In the genomic region with DNA sequence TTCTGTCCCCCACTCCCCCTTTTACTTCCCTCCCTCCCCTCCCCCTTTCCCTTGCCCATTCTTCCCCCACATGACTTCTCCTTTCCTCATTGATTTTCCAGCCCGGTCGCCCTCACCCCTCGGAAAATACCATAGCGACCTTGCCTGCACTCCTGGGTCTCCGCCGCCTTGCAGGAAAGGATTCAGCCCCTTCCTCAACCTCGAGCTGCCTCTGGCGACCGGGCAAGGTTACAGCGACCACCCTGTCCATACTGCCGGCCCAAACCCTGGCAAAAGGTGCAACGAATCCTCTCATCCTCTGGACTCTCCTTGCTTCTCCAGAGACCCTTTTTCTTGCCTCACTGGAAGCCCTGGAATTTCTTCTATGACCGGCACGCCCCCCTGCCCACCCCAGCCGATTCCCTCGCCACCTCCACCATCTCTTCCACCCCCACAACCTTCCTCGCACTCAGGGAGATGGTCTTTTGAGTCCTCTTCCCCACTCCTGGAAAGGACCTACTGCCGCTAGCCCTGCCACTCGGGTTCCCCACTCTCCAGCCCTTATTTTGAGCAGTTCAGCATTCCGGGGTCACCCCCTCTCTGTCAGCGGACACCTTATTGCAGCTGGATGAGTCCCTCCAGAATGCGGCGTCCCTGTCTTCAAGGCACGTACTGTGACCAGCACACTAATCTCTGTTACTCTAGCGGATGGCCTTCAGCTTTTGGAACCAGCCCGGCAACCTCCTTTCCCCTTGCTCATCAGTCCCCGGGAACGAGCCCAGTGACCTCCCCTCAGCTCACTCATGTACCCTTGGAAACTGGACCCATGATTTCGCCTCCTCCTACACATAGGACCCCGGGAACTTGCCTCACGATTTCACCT, we compare ENCODE assay signal across 6 cellular contexts. TPM values are rescaled to one million over a fixed set of nuclear protein-coding genes. Genes with fewer than 3 reads are reported as not detected.
DNase-seq lines count a peak whose midpoint lies in the region; ATAC-seq and TF ChIP-seq lines count a peak whose summit lies in the region.

No MANE protein-coding gene starts in this region.

- intact Hi-C loops in activated B cell treated with CpG ODN at 0.5 μM for 24 hours (cut with micrococcal nuclease) = loop anchor here (2.0 to 10.0 kb wide), 3 partner anchors 15 to 657 kb away; a partner anchor contains a TSS

- POLR2A ChIA-PET in activated B cell treated with CpG ODN at 0.5 μM for 24 hours (lab: Charles Lee) = interaction anchor here (0.6 to 4.9 kb wide), 11 partner anchors 8 to 1620 kb away, joined by 3 to 66 read pairs (median 5); a partner anchor contains a TSS

- H3K4me1 Mint-ChIP-seq in activated B cell treated with CpG ODN at 0.5 μM for 24 hours = peaks cover 33% of the 10 kb centered on the region

- CTCF ChIA-PET in activated B cell treated with CpG ODN at 0.5 μM for 24 hours (lab: Charles Lee) = interaction anchor here (1.1 to 3.6 kb wide), 4 partner anchors 8 to 118 kb away, joined by 5 to 22 read pairs (median 5); a partner anchor contains a TSS

- DNase-seq in activated B cell treated with CpG ODN at 0.5 μM for 24 hours (peak; percentile 31), NCI-H146 (lab: John Stamatoyannopoulos, UW) (no peak)

- H3K4me3 ChIP-seq in ACC112 (ENCODE audit: low read depth, low read length) = peak overlapping the region; percentile 83

- H3K36me3 Mint-ChIP-seq in activated B cell treated with CpG ODN at 0.5 μM for 24 hours (ENCODE audit: low read depth) = peaks cover 42% of the 10 kb centered on the region

- H3K4me1 ChIP-seq in ACC112 (ENCODE audit: control insufficient read depth, insufficient read depth, low read length, unreplicated experiment) = peaks cover 15% of the 10 kb centered on the region

- peak overlapping the region; percentile 93 for H3K27ac ChIP-seq in ACC112 (ENCODE audit: low read depth, low read length)
- H3K27ac ChIP-seq in layer of hippocampus (ENCODE audit: low read depth, low read length) = peak overlapping the region; percentile 92

- no peaks in the 10 kb centered on the region for H3K27me3 Mint-ChIP-seq in activated B cell treated with CpG ODN at 0.5 μM for 24 hours

- no peak for TF ChIP-seq CTCF in activated B cell treated with CpG ODN at 0.5 μM for 24 hours (IDR thresholded peaks at IDR 0.05)

- H2AFZ ChIP-seq in ACC112 (ENCODE audit: low read length, unreplicated experiment) = no peak overlapping the region

- H3K27ac Mint-ChIP-seq in activated B cell treated with CpG ODN at 0.5 μM for 24 hours = peak overlapping the region; percentile 98

- no peaks in the 10 kb centered on the region for H3K27me3 ChIP-seq in ACC112 (ENCODE audit: insufficient read depth, low read length)
- H3K27me3 ChIP-seq in layer of hippocampus (ENCODE audit: control insufficient read depth, insufficient read depth, low read length) = no peaks in the 10 kb centered on the region

- no peaks in the 10 kb centered on the region for H3K36me3 ChIP-seq in ACC112 (ENCODE audit: insufficient read depth, low read length)

- peaks cover 19% of the 10 kb centered on the region for H3K79me2 ChIP-seq in ACC112 (ENCODE audit: control insufficient read depth, insufficient read depth, low read length, unreplicated experiment)

- peak overlapping the region; percentile 99 for H3K4me3 Mint-ChIP-seq in activated B cell treated with CpG ODN at 0.5 μM for 24 hours

- no peaks in the 10 kb centered on the region for H3K9me3 Mint-ChIP-seq in activated B cell treated with CpG ODN at 0.5 μM for 24 hours

- no peak for ATAC-seq in activated B cell treated with CpG ODN at 0.5 μM for 24 hours (ENCODE audit: low read depth)
- no peak for ATAC-seq in GM18520 (IDR thresholded peaks at IDR 0.05; ENCODE audit: unreplicated experiment)
- no peak for ATAC-seq in GM21515 (IDR thresholded peaks at IDR 0.05; ENCODE audit: unreplicated experiment)

RNA-seq across cellular contexts. Expression of a gene that starts 0.8 kb away (rescaled TPM):
- 35.3 and 38.6 TPM in 2 replicates for total RNA-seq in activated B cell treated with CpG ODN at 0.5 μM for 24 hours

RNA-seq across cellular contexts. Expression of a gene that starts 38.0 kb away (rescaled TPM):
- total RNA-seq in activated B cell treated with CpG ODN at 0.5 μM for 24 hours = 243 and 279 TPM in 2 replicates

RNA-seq across cellular contexts. Expression of a gene that starts 38.0 kb away (rescaled TPM):
- 59.5 and 60.2 TPM in 2 replicates for total RNA-seq in activated B cell treated with CpG ODN at 0.5 μM for 24 hours

RNA-seq across cellular contexts. Expression of a gene that starts 52.7 kb away (rescaled TPM):
- 5.1 and 6.4 TPM in 2 replicates for total RNA-seq in activated B cell treated with CpG ODN at 0.5 μM for 24 hours
